24 cellular contexts compared by ENCODE assay signal in the genomic region with DNA sequence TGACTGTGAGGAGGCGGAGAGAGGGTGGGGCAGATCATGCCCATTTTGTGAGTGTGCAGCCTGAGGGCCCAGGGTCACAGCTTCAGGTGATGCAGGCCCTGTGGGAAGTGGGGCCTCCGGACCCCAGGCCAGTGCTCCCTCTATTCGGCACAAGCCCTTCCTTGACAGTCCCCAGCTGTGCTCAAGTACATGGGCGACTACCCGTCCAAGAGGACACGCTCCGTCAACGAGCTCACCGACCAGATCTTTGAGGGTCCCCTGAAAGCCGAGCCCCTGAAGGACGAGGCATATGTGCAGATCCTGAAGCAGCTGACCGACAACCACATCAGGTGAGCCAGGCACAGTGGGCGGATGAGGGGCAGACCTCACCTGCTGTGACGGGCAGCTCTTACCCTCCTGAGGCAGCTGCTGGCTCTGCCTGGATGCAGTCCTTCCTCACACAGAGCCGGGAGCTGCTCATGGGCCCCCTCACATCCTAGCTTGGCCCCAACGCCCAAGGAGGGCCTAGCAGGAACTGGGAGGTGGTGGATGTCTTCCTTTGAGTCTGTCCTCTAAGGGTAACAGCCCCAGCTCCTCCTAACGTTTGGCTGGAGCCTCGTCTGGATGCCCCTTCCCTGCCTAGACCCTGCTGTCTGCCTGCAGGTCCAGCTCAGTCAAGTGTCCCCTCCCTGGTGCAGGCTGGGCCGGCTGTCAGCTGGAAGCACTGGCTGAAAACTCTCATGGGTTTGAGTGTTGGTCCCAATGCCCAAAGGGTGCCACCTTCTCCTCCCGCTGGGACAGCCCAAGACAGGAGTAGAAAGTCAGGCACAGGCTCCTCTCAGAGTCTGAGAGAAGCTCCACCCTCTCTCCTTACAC.
DNase-seq lines count a peak whose midpoint lies in the region; ATAC-seq and TF ChIP-seq lines count a peak whose summit lies in the region.
"Had no signal": no experiment of that assay in that cellular context is flagged by ENCODE, and none has a peak within 500 bp of the region (broad histone marks: within the 10 kb centered on the region; RNA-seq: fewer than 3 reads in every experiment).

No MANE protein-coding gene starts in this region.

- peak overlapping the region in 8 of 11 experiments; percentile 19 to 47 (median 32); a peak in 10 of 22 replicates for H3K9ac ChIP-seq in BLaER1 treated with 17β-estradiol and CSF1 and Interleukin-3, amounts not matched to agents 10 nM and 100 nM
- H3K9ac ChIP-seq in H9 (ENCODE audit: extremely low read depth, insufficient read length, low read length) = no peak overlapping the region
- H3K9ac ChIP-seq in endodermal cell (ENCODE audit: extremely low read depth, low read length, poor library complexity, severe bottlenecking) = no peak overlapping the region

- peaks cover 0 to 22% (median 0%) of the 10 kb centered on the region in 11 experiments; a peak in 4 of 22 replicates for H3K27me3 ChIP-seq in BLaER1 treated with 17β-estradiol and CSF1 and Interleukin-3, amounts not matched to agents 10 nM and 100 nM
- no peaks in the 10 kb centered on the region for H3K27me3 ChIP-seq in H9 (ENCODE audit: insufficient read depth, low read length)
- no peaks in the 10 kb centered on the region for H3K27me3 ChIP-seq in endodermal cell (ENCODE audit: control insufficient read depth, insufficient read depth, low read length, poor library complexity, severe bottlenecking)
- H3K27me3 ChIP-seq in spleen (replicated peaks in 1 of 7) = no peaks in the 10 kb centered on the region
- H3K27me3 ChIP-seq: gastroesophageal sphincter had no signal

- H3K79me1 ChIP-seq in H9 (ENCODE audit: insufficient read depth, low read depth, low read length, poor library complexity, severe bottlenecking) = no peaks in the 10 kb centered on the region

- H3K36me3 Mint-ChIP-seq in H9 (ENCODE audit: insufficient read depth in 1 of 3, low read depth in 3 of 3) = no peaks in the 10 kb centered on the region
- no peaks in the 10 kb centered on the region for H3K36me3 Mint-ChIP-seq in endodermal cell (ENCODE audit: low read depth)
- H3K36me3 Mint-ChIP-seq in effector memory CD8-positive, alpha-beta T cell (ENCODE audit: insufficient read depth) = no peaks in the 10 kb centered on the region
- H3K36me3 Mint-ChIP-seq: immature natural killer cell had no signal

- peaks cover 42 to 78% (median 59%) of the 10 kb centered on the region in 10 experiments for H3K4me1 ChIP-seq in BLaER1 treated with 17β-estradiol and CSF1 and Interleukin-3, amounts not matched to agents 10 nM and 100 nM
- H3K4me1 ChIP-seq in H9 (ENCODE audit: insufficient read depth, low read length) = no peaks in the 10 kb centered on the region
- no peaks in the 10 kb centered on the region for H3K4me1 ChIP-seq in endodermal cell (ENCODE audit: control insufficient read depth, insufficient read depth, low read length)
- peaks cover 0 to 4% (median 0%) of the 10 kb centered on the region in 6 donors for H3K4me1 ChIP-seq in spleen
- H3K4me1 ChIP-seq: gastroesophageal sphincter had no signal

- peaks cover 0 to 55% (median 0%) of the 10 kb centered on the region in 11 experiments; a peak in 5 of 22 replicates for H3K36me3 ChIP-seq in BLaER1 treated with 17β-estradiol and CSF1 and Interleukin-3, amounts not matched to agents 10 nM and 100 nM
- H3K36me3 ChIP-seq in endodermal cell (ENCODE audit: control insufficient read depth, insufficient read depth, low read length) (no peaks in the 10 kb centered on the region), spleen (peaks cover 0 to 85% (median 4%) of the 10 kb centered on the region in 6 donors)
- H3K36me3 ChIP-seq: gastroesophageal sphincter had no signal

- H3K4me3 ChIP-seq in BLaER1 treated with 17β-estradiol and CSF1 and Interleukin-3, amounts not matched to agents 10 nM and 100 nM = peak overlapping the region in 4 of 10 experiments; percentile 0 to 42 (median 16); a peak in 3 of 20 replicates
- H3K4me3 ChIP-seq in endodermal cell (ENCODE audit: low read length) (no peak overlapping the region), spleen (no peak overlapping the region)
- H3K4me3 ChIP-seq: gastroesophageal sphincter had no signal

- H3K4me1 Mint-ChIP-seq in H9 = no peaks in the 10 kb centered on the region
- H3K4me1 Mint-ChIP-seq in endodermal cell = no peaks in the 10 kb centered on the region
- H3K4me1 Mint-ChIP-seq in effector memory CD8-positive, alpha-beta T cell (ENCODE audit: low read depth in 2 of 2) = peaks cover 0 to 5% of the 10 kb centered on the region in 2 donors
- H3K4me1 Mint-ChIP-seq: activated CD4-positive, alpha-beta T cell treated with anti-CD3 and anti-CD28 coated beads, Interleukin-2, amount 10 ng/mL, durations not matched to agents 24 days and 14 days; activated T-helper 17 cell treated with anti-CD3 and anti-CD28 coated beads, Interleukin-2, amount 50 U/mL, for 72 hours; immature natural killer cell had no signal

- intact Hi-C loops in spleen (cut with DNase I; ENCODE audit: low total_unique reads) = no loop called here

- DNase-seq in H9 (peak; percentile 28), endodermal cell (peak; percentile 34), spleen (peak; percentile 67), amniotic stem cell (lab: John Stamatoyannopoulos, UW) (no peak)
- DNase-seq in effector memory CD8-positive, alpha-beta T cell = no peak
- DNase-seq: activated CD4-positive, alpha-beta T cell treated with anti-CD3 and anti-CD28 coated beads, Interleukin-2, amount 10 ng/mL, durations not matched to agents 24 days and 14 days; DMS79 treated with DMSO at 0.1 percent for 48 hours; GF-D8; hypothalamus; immature natural killer cell; mesendoderm; NCI-H1694; NCI-H2171; NCI-H510A; nucleus accumbens; small intestine; stimulated activated CD4-positive, alpha-beta T cell treated with anti-CD3 and anti-CD28 coated beads, Interleukin-2, amount 100 ng/mL, for 24 hours; T-helper 2 cell had no signal

- TF ChIP-seq CTCF in H9 (conservative IDR thresholded peaks at IDR 0.05) = no peak
- no peak for TF ChIP-seq CTCF in endodermal cell (conservative IDR thresholded peaks at IDR 0.05)
- no peak for TF ChIP-seq CTCF in spleen (IDR thresholded peaks at IDR 0.05 in 8 of 11, conservative IDR thresholded peaks at IDR 0.05 in 3 of 11)

- H3K27ac ChIP-seq in BLaER1 treated with 17β-estradiol and CSF1 and Interleukin-3, amounts not matched to agents 10 nM and 100 nM = peak overlapping the region in 8 of 11 experiments; percentile 13 to 65 (median 39); a peak in 12 of 22 replicates
- no peak overlapping the region for H3K27ac ChIP-seq in H9 (ENCODE audit: insufficient read length, low read depth, low read length)
- H3K27ac ChIP-seq in endodermal cell (ENCODE audit: low read depth, low read length) = no peak overlapping the region
- no peak overlapping the region for H3K27ac ChIP-seq in spleen
- H3K27ac ChIP-seq: gastroesophageal sphincter had no signal

- H3K23ac ChIP-seq in H9 (ENCODE audit: insufficient read length, low read depth, low read length) = no peak overlapping the region

- H4K91ac ChIP-seq in H9 (ENCODE audit: insufficient read length, low read depth, low read length) = no peak overlapping the region

- H4K20me1 ChIP-seq in BLaER1 treated with 17β-estradiol and CSF1 and Interleukin-3, amounts not matched to agents 10 nM and 100 nM = peaks cover 0 to 33% (median 0%) of the 10 kb centered on the region in 11 experiments; a peak in 3 of 22 replicates
- H4K20me1 ChIP-seq in H9 (ENCODE audit: control insufficient read depth, insufficient read depth, insufficient read length) = no peaks in the 10 kb centered on the region

- H2BK15ac ChIP-seq in H9 (ENCODE audit: low read depth, low read length) = no peak overlapping the region

- H3K4ac ChIP-seq in H9 (ENCODE audit: low read depth, low read length) = no peak overlapping the region

- no peak for ATAC-seq in effector memory CD8-positive, alpha-beta T cell (replicated peaks)
- ATAC-seq in HG02610 (IDR thresholded peaks at IDR 0.05; ENCODE audit: unreplicated experiment) = no peak
- ATAC-seq: activated T-helper 17 cell treated with anti-CD3 and anti-CD28 coated beads, Interleukin-2, amount 50 U/mL, for 72 hours; gastroesophageal sphincter; SK-N-SH treated with all-trans-retinoic acid at 6 μM for 48 hours had no signal

- no peak overlapping the region for H4K5ac ChIP-seq in H9 (ENCODE audit: insufficient read length, low read depth, low read length)

- no peak overlapping the region for H2BK12ac ChIP-seq in H9 (ENCODE audit: insufficient read length, low read depth, low read length)

- H3K18ac ChIP-seq in H9 (ENCODE audit: insufficient read length, low read depth, low read length) = no peak overlapping the region

- H3K27ac Mint-ChIP-seq in H9 (peak overlapping the region in 1 of 3 experiments; percentile 28; a peak in 1 of 7 replicates), endodermal cell (no peak overlapping the region)
- no peak overlapping the region for H3K27ac Mint-ChIP-seq in effector memory CD8-positive, alpha-beta T cell
- H3K27ac Mint-ChIP-seq: activated CD4-positive, alpha-beta T cell treated with anti-CD3 and anti-CD28 coated beads, Interleukin-2, amount 10 ng/mL, durations not matched to agents 24 days and 14 days; activated T-helper 17 cell treated with anti-CD3 and anti-CD28 coated beads, Interleukin-2, amount 50 U/mL, for 72 hours; immature natural killer cell had no signal

- no peak overlapping the region for H3T11ph ChIP-seq in H9 (ENCODE audit: low read length)

- H3K23me2 ChIP-seq in H9 (ENCODE audit: insufficient read length, low read depth, low read length, poor library complexity, severe bottlenecking) = no peaks in the 10 kb centered on the region

- H3K56ac ChIP-seq in H9 (ENCODE audit: insufficient read length, low read depth, low read length) = no peak overlapping the region

- no peak overlapping the region for H3K14ac ChIP-seq in H9 (ENCODE audit: insufficient read depth, low read length)

- TF ChIP-seq POLR2A in spleen (IDR thresholded peaks at IDR 0.05) = no peak

- H3K4me2 ChIP-seq in BLaER1 treated with 17β-estradiol and CSF1 and Interleukin-3, amounts not matched to agents 10 nM and 100 nM = peak overlapping the region; percentile 60 to 92 (median 81)
- H3K4me2 ChIP-seq in H9 (ENCODE audit: insufficient read depth, insufficient read length, low read length) = no peak overlapping the region

- H2AFZ ChIP-seq in H9 (ENCODE audit: low read length) = no peak overlapping the region

- H3K27me3 Mint-ChIP-seq in H9 (ENCODE audit: low read depth) (peaks cover 1% of the 10 kb centered on the region; the same call in 1 of the 2 replicates), endodermal cell (ENCODE audit: insufficient read depth) (no peaks in the 10 kb centered on the region)
- peaks cover 0 to 6% of the 10 kb centered on the region in 2 donors for H3K27me3 Mint-ChIP-seq in effector memory CD8-positive, alpha-beta T cell
- H3K27me3 Mint-ChIP-seq: activated CD4-positive, alpha-beta T cell treated with anti-CD3 and anti-CD28 coated beads, Interleukin-2, amount 10 ng/mL, durations not matched to agents 24 days and 14 days; activated T-helper 17 cell treated with anti-CD3 and anti-CD28 coated beads, Interleukin-2, amount 50 U/mL, for 72 hours had no signal

- no peaks in the 10 kb centered on the region for H3K9me3 Mint-ChIP-seq in H9
- no peaks in the 10 kb centered on the region for H3K9me3 Mint-ChIP-seq in endodermal cell
- H3K9me3 Mint-ChIP-seq in effector memory CD8-positive, alpha-beta T cell = no peaks in the 10 kb centered on the region
- H3K9me3 Mint-ChIP-seq: activated CD4-positive, alpha-beta T cell treated with anti-CD3 and anti-CD28 coated beads, Interleukin-2, amount 10 ng/mL, durations not matched to agents 24 days and 14 days; activated T-helper 17 cell treated with anti-CD3 and anti-CD28 coated beads, Interleukin-2, amount 50 U/mL, for 72 hours; CD14-positive monocyte; immature natural killer cell had no signal

- H3K9me3 ChIP-seq in BLaER1 treated with 17β-estradiol and CSF1 and Interleukin-3, amounts not matched to agents 10 nM and 100 nM (replicated peaks in 1 of 11) = no peaks in the 10 kb centered on the region
- H3K9me3 ChIP-seq in H9 (ENCODE audit: control insufficient read depth, low read depth, low read length) (no peaks in the 10 kb centered on the region), endodermal cell (ENCODE audit: control insufficient read depth, low read length) (no peaks in the 10 kb centered on the region), spleen (no peaks in the 10 kb centered on the region)
- H3K9me3 ChIP-seq: gastroesophageal sphincter had no signal

- H2AK5ac ChIP-seq in H9 (ENCODE audit: insufficient read length, low read length) = no peak overlapping the region

- H2BK20ac ChIP-seq in H9 (ENCODE audit: low read depth, low read length, poor library complexity, severe bottlenecking) = no peak overlapping the region

- no peak overlapping the region for H2BK120ac ChIP-seq in H9 (ENCODE audit: low read depth, low read length, poor library complexity, severe bottlenecking)

- no peak overlapping the region for H3K4me3 Mint-ChIP-seq in H9
- H3K4me3 Mint-ChIP-seq in endodermal cell = no peak overlapping the region
- no peak overlapping the region for H3K4me3 Mint-ChIP-seq in effector memory CD8-positive, alpha-beta T cell
- H3K4me3 Mint-ChIP-seq: activated CD4-positive, alpha-beta T cell treated with anti-CD3 and anti-CD28 coated beads, Interleukin-2, amount 10 ng/mL, durations not matched to agents 24 days and 14 days; activated T-helper 17 cell treated with anti-CD3 and anti-CD28 coated beads, Interleukin-2, amount 50 U/mL, for 72 hours; CD14-positive monocyte; immature natural killer cell had no signal

- no peak overlapping the region for H4K8ac ChIP-seq in H9 (replicated peaks; ENCODE audit: insufficient read length, low read depth, low read length)

- no peak overlapping the region for H2BK5ac ChIP-seq in H9 (ENCODE audit: insufficient read length, low read length)

- WGBS in H9 (ENCODE audit: extremely low coverage, insufficient read length, low lambda C conversion rate) = no CpG with 5 or more reads among the region's 20 CpGs
- 90 to 91% methylated on average over 15 to 20 of the region's 20 CpGs for WGBS in endodermal cell (ENCODE audit: insufficient coverage in 1 of 2, insufficient read length in 1 of 2), 2 experiments
- 76 to 91% (median 88%) methylated on average over 8 to 20 of the region's 20 CpGs for WGBS in spleen, 5 donors

- no peaks in the 10 kb centered on the region for H3K79me2 ChIP-seq in H9 (ENCODE audit: insufficient read depth, low read length)

Comparison
In these comparisons a context has a peak if more than half of its experiments do, and no peak if none do; other contexts are left out.
1. H3K27ac ChIP-seq: peak in BLaER1 treated with 17β-estradiol and CSF1 and Interleukin-3, amounts not matched to agents 10 nM and 100 nM (8 of 11); none in H9 (single experiment), endodermal cell (single experiment) and spleen (0 of 8).
2. H3K9ac ChIP-seq: peak in BLaER1 treated with 17β-estradiol and CSF1 and Interleukin-3, amounts not matched to agents 10 nM and 100 nM (8 of 11); none in H9 (single experiment) and endodermal cell (single experiment).
3. DNase-seq: peak in H9 (single experiment), endodermal cell (single experiment) and spleen (single experiment); none in effector memory CD8-positive, alpha-beta T cell (0 of 3) and amniotic stem cell (single experiment).